In genomic region chr5:26893078-26893477, GRCh38 we compare ENCODE assay signal across 19 cellular contexts.
"Had no signal": no experiment of that assay in that cellular context is flagged by ENCODE, and none has a peak within 500 bp of the region (broad histone marks: within the 10 kb centered on the region; RNA-seq: fewer than 3 reads in every experiment).

No MANE protein-coding gene starts in this region.

- ATAC-seq: Panc1, Right ventricle myocardium inferior, SK-N-SH treated with all-trans-retinoic acid at 6 μM for 48 hours had no signal

- DNase-seq: Karpas-422, KG1, MG63, NCI-H1092, NCI-H1105 treated with DMSO at 0.1 percent for 48 hours, NCI-H1417 treated with DMSO at 0.1 percent for 48 hours, NCI-H146, NCI-H1694 treated with DMSO at 0.1 percent for 48 hours, NCI-H2107, NCI-H2227 treated with DMSO at 0.1 percent for 48 hours, NCI-H524, NCI-H526 treated with DMSO at 0.1 percent for 48 hours, NCI-H748 treated with DMSO at 0.1 percent for 48 hours, SHP77 treated with DMSO at 0.1 percent for 48 hours, SJCRH30, T-helper 1 cell had no signal

- H3K9me3 ChIP-seq: MG63, SJCRH30 had no signal

- H3K27ac ChIP-seq: SJCRH30 had no signal

- H3K4me3 ChIP-seq: MG63, SJCRH30 had no signal

- H3K36me3 ChIP-seq: MG63, SJCRH30 had no signal

- H3K27me3 ChIP-seq: MG63, SJCRH30 had no signal
